Comparison of ENCODE assay signal across 23 cellular contexts in the genomic region with DNA sequence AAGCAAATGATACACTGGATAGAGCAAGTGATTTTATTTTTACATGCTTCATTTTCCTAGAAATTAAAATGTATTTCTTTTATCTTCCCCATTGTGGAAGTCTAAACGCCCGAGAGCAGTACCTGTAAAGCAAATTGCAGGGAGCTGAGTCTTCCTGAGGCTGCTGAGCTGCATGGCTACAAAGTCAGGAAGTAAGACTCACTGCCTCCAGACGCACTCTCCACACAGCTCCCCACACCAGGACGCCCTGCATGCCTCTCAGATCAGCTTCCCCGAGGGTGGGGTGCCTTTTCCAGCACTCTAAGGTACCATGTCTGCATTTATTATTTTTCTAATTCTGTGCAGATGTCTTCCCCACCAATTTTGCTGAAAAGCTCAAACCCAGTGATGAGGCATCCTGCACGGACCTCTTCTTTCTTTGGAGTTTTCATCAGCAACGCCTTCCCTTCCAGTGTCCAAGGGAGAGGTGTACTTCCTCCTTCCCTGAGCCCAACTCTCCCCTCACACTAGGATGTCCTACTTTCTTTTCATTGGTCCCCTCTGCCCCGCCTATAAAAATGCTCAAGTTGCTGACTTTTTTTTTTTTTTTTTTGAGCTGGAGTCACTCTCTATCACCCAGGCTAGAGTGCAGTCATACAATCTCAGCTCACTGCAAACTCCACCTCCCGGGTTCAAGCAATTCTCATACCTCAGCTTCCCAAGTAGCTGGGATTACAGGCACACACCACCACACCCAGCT.
DNase-seq lines count a peak whose midpoint lies in the region; ATAC-seq and TF ChIP-seq lines count a peak whose summit lies in the region.
"Had no signal": no experiment of that assay in that cellular context is flagged by ENCODE, and none has a peak within 500 bp of the region (broad histone marks: within the 10 kb centered on the region; RNA-seq: fewer than 3 reads in every experiment).

No MANE protein-coding gene starts in this region.

- H3K4me3 ChIP-seq in NB4 (ENCODE audit: low read depth, low read length) (no peak overlapping the region), smooth muscle cell (no peak overlapping the region)
- H3K4me3 ChIP-seq: SJCRH30, skin epidermis, thyroid gland had no signal

- H4K20me1 ChIP-seq in smooth muscle cell (ENCODE audit: low read depth): no peaks in the 10 kb centered on the region

- H3K27ac Mint-ChIP-seq in T-helper 1 cell treated with Interleukin-12 subunit alpha and Interleukin-12 subunit beta and Interleukin-4 antibody, amounts not matched to agents 30 μg/mL and 1 μg/mL, for 36 hours: peak overlapping the region; percentile 43
- H3K27ac Mint-ChIP-seq: activated CD4-positive, alpha-beta T cell treated with anti-CD3 and anti-CD28 coated beads for 36 hours; dendritic cell treated with granulocyte-macrophage colony-stimulating factor and Interleukin-4, amounts not matched to agents 40 ng/mL and 50 ng/mL, for 4 days had no signal

- no peaks in the 10 kb centered on the region for H3K36me3 ChIP-seq in smooth muscle cell (ENCODE audit: low read depth)
- H3K36me3 ChIP-seq: SJCRH30, thyroid gland had no signal

- no peaks in the 10 kb centered on the region for H3K79me2 ChIP-seq in smooth muscle cell (ENCODE audit: low read depth)

- no peak overlapping the region for H3K9ac ChIP-seq in smooth muscle cell (ENCODE audit: low read depth)

- H3K4me3 Mint-ChIP-seq in T-helper 1 cell treated with Interleukin-12 subunit alpha and Interleukin-12 subunit beta and Interleukin-4 antibody, amounts not matched to agents 30 μg/mL and 1 μg/mL, for 36 hours: no peak overlapping the region
- H3K4me3 Mint-ChIP-seq: activated CD4-positive, alpha-beta T cell treated with anti-CD3 and anti-CD28 coated beads for 36 hours; dendritic cell treated with granulocyte-macrophage colony-stimulating factor and Interleukin-4, amounts not matched to agents 40 ng/mL and 50 ng/mL, for 4 days had no signal

- no peaks in the 10 kb centered on the region for H3K27me3 Mint-ChIP-seq in T-helper 1 cell treated with Interleukin-12 subunit alpha and Interleukin-12 subunit beta and Interleukin-4 antibody, amounts not matched to agents 30 μg/mL and 1 μg/mL, for 36 hours (ENCODE audit: low read depth)
- H3K27me3 Mint-ChIP-seq: activated CD4-positive, alpha-beta T cell treated with anti-CD3 and anti-CD28 coated beads for 36 hours; dendritic cell treated with granulocyte-macrophage colony-stimulating factor and Interleukin-4, amounts not matched to agents 40 ng/mL and 50 ng/mL, for 4 days had no signal

- no peak for TF ChIP-seq POLR2A in NB4 (IDR thresholded peaks at IDR 0.05; ENCODE audit: extremely low read depth, insufficient read length)

- 62% methylated on average over 9 of the region's 9 CpGs for WGBS in smooth muscle cell (ENCODE audit: low lambda C conversion rate)

- H3K27me3 ChIP-seq in smooth muscle cell (ENCODE audit: low read depth): no peaks in the 10 kb centered on the region
- H3K27me3 ChIP-seq: SJCRH30, thyroid gland had no signal

- peaks cover 29% of the 10 kb centered on the region for H3K4me1 ChIP-seq in smooth muscle cell (ENCODE audit: low read depth)
- H3K4me1 ChIP-seq: SJCRH30, thyroid gland had no signal

- peaks cover 26% of the 10 kb centered on the region for H3K9me3 Mint-ChIP-seq in T-helper 1 cell treated with Interleukin-12 subunit alpha and Interleukin-12 subunit beta and Interleukin-4 antibody, amounts not matched to agents 30 μg/mL and 1 μg/mL, for 36 hours

- no peaks in the 10 kb centered on the region for H3F3A ChIP-seq in smooth muscle cell (ENCODE audit: low read depth)

- no peak overlapping the region for H3K4me2 ChIP-seq in smooth muscle cell

- H3K27ac ChIP-seq in smooth muscle cell (ENCODE audit: low read depth): peak overlapping the region; percentile 68
- H3K27ac ChIP-seq: SJCRH30, skin epidermis, thyroid gland had no signal

- H3K36me3 Mint-ChIP-seq in T-helper 1 cell treated with Interleukin-12 subunit alpha and Interleukin-12 subunit beta and Interleukin-4 antibody, amounts not matched to agents 30 μg/mL and 1 μg/mL, for 36 hours (ENCODE audit: low read depth): peaks cover 72% of the 10 kb centered on the region

- no peak overlapping the region for H2AFZ ChIP-seq in smooth muscle cell (ENCODE audit: low read depth)

- H3K4me1 Mint-ChIP-seq in T-helper 1 cell treated with Interleukin-12 subunit alpha and Interleukin-12 subunit beta and Interleukin-4 antibody, amounts not matched to agents 30 μg/mL and 1 μg/mL, for 36 hours (ENCODE audit: low read depth): peaks cover 12% of the 10 kb centered on the region
- H3K4me1 Mint-ChIP-seq: activated CD4-positive, alpha-beta T cell treated with anti-CD3 and anti-CD28 coated beads for 36 hours had no signal

- ATAC-seq in HG02610 (IDR thresholded peaks at IDR 0.05; ENCODE audit: unreplicated experiment) (no peak), HG02885 (IDR thresholded peaks at IDR 0.05; ENCODE audit: poor library complexity, unreplicated experiment) (no peak)
- ATAC-seq: activated CD4-positive, alpha-beta T cell treated with anti-CD3 and anti-CD28 coated beads for 36 hours; esophagus mucosa; HepG2 had no signal

- no peak for TF ChIP-seq CTCF in NB4 (IDR thresholded peaks at IDR 0.05; ENCODE audit: low read depth, low read length)
- no peak for TF ChIP-seq CTCF in smooth muscle cell (IDR thresholded peaks at IDR 0.05; ENCODE audit: borderline replicate concordance, insufficient read depth, poor library complexity, severe bottlenecking)

- DNase-seq in T-helper 1 cell: no peak
- DNase-seq in NB4 (ENCODE audit: low read depth): peak; percentile 2
- peak; percentile 58 for DNase-seq in dermis blood vessel endothelial cell
- DNase-seq in smooth muscle cell (lab: John Stamatoyannopoulos, UW; ENCODE audit: unreplicated experiment): no peak
- DNase-seq in NCI-H2171 (lab: John Stamatoyannopoulos, UW): no peak
- DNase-seq: 8988T; activated CD4-positive, alpha-beta T cell treated with anti-CD3 and anti-CD28 coated beads for 36 hours; activated CD8-positive, alpha-beta memory T cell treated with anti-CD3 and anti-CD28 coated beads, Interleukin-2, amount 50 U/mL, for 48 hours; activated naive CD4-positive, alpha-beta T cell; DMS53; HCEC 1CT; NCI-H1930; NCI-H510A; SJCRH30; T1000; thyroid gland had no signal

- no peaks in the 10 kb centered on the region for H3K9me3 ChIP-seq in smooth muscle cell (replicated peaks; ENCODE audit: low read depth)
- H3K9me3 ChIP-seq: SJCRH30, thyroid gland had no signal

Comparison
In these comparisons a context has a peak if more than half of its experiments do, and no peak if none do; other contexts are left out.
1. DNase-seq: peak in NB4 (single experiment) and dermis blood vessel endothelial cell (single experiment); none in T-helper 1 cell (0 of 5), smooth muscle cell (single experiment) and NCI-H2171 (single experiment).